In the genomic region with DNA sequence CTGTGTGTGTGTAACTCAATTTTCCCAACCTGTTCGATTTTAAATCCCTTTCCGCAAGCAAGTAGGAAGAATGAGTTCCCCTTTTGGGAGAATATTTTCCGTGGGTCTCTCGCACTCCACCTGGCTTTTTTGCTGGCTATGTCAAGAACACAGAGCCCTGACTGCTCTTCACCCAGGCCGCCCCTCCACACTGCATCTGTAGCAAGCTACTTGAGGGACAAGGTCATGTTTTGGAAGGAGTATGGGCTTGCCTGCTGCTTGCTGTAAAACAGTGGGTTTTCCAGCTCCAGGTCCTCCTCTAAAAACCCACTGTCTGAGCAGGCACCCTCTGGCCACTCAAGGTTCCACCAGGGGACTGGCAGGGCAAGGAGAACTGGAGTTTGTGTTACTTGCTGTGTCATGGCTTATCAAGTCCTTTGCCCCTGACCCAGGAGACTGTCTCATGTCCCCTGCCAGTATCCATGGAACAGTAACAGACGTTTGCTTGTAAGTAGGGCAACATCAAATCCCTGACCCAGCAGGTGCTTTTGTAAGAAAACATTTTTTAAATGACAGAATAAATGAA, we compare ENCODE assay signal across 25 cellular contexts. TPM values are rescaled to one million over a fixed set of nuclear protein-coding genes. Genes with fewer than 3 reads are reported as not detected.
A peak's percentile ranks its signal among the peaks of the same experiment; 100 is the strongest.
DNase-seq lines count a peak whose midpoint lies in the region; ATAC-seq and TF ChIP-seq lines count a peak whose summit lies in the region.
"Had no signal": no experiment of that assay in that cellular context is flagged by ENCODE, and none has a peak within 500 bp of the region (broad histone marks: within the 10 kb centered on the region; RNA-seq: fewer than 3 reads in every experiment).

No MANE protein-coding gene starts in this region.

- ATAC-seq in activated CD8-positive, alpha-beta T cell treated with anti-CD3 and anti-CD28 coated beads for 36 hours, result no peak
- no peak for ATAC-seq in activated CD8-positive, alpha-beta T cell treated with anti-CD3 and anti-CD28 coated beads, Interleukin-2, amount 10 ng/mL, durations not matched to agents 7 days and 5 days
- no peak for ATAC-seq in central memory CD8-positive, alpha-beta T cell (replicated peaks; ENCODE audit: extremely low read depth, poor library complexity, severe bottlenecking)
- ATAC-seq in omental fat pad (ENCODE audit: low FRiP score) (peak; percentile 15), GM21723 (IDR thresholded peaks at IDR 0.05; ENCODE audit: unreplicated experiment) (no peak)

- H3K9me2 ChIP-seq in Karpas-422 (replicated peaks; ENCODE audit: insufficient read depth, low read length), result no peaks in the 10 kb centered on the region

- TF ChIP-seq CTCF in activated CD8-positive, alpha-beta T cell treated with anti-CD3 and anti-CD28 coated beads for 36 hours (IDR thresholded peaks at IDR 0.05), result no peak
- TF ChIP-seq CTCF in omental fat pad (IDR thresholded peaks at IDR 0.05), result no peak

- H3K4me2 ChIP-seq in Karpas-422 (ENCODE audit: low read depth, low read length, poor library complexity, severe bottlenecking), result no peak overlapping the region
- H3K4me2 ChIP-seq: A549, PC-9 had no signal

- no peak overlapping the region for H3K4me3 Mint-ChIP-seq in activated CD8-positive, alpha-beta T cell treated with anti-CD3 and anti-CD28 coated beads for 36 hours
- H3K4me3 Mint-ChIP-seq in activated CD8-positive, alpha-beta T cell treated with anti-CD3 and anti-CD28 coated beads, Interleukin-2, amount 10 ng/mL, durations not matched to agents 7 days and 5 days, result no peak overlapping the region
- no peak overlapping the region for H3K4me3 Mint-ChIP-seq in central memory CD8-positive, alpha-beta T cell
- H3K4me3 Mint-ChIP-seq: IgD-negative memory B cell, type B pancreatic cell had no signal

- DNase-seq in activated CD8-positive, alpha-beta T cell treated with anti-CD3 and anti-CD28 coated beads for 36 hours, result no peak
- no peak for DNase-seq in activated CD8-positive, alpha-beta T cell treated with anti-CD3 and anti-CD28 coated beads, Interleukin-2, amount 10 ng/mL, durations not matched to agents 7 days and 5 days
- peak; percentile 16 for DNase-seq in Karpas-422
- DNase-seq in central memory CD8-positive, alpha-beta T cell (ENCODE audit: low spot score in 2 of 2), result no peak
- no peak for DNase-seq in omental fat pad (ENCODE audit: low spot score)
- DNase-seq in NCI-H1930 (lab: John Stamatoyannopoulos, UW), result no peak
- no peak for DNase-seq in activated CD8-positive, alpha-beta memory T cell treated with anti-CD3 and anti-CD28 coated beads, Interleukin-2, amount 50 U/mL, for 48 hours
- DNase-seq: activated naive CD4-positive, alpha-beta T cell; BE2C; DMS53; esophagus squamous epithelium; H7; NCI-H1092; NCI-H1694 treated with DMSO at 0.1 percent for 48 hours; NCI-H2171 treated with DMSO at 0.1 percent for 48 hours; NCI-H524 treated with DMSO at 0.1 percent for 48 hours; PC-9; SHP77 had no signal

- no peak overlapping the region for H3K27ac ChIP-seq in Karpas-422 (ENCODE audit: low read length)
- H3K27ac ChIP-seq: A549, ascending aorta, cardiac muscle cell, coronary artery, esophagus squamous epithelium, PC-9 had no signal

- peaks cover 59% of the 10 kb centered on the region for H3K36me3 Mint-ChIP-seq in activated CD8-positive, alpha-beta T cell treated with anti-CD3 and anti-CD28 coated beads for 36 hours (ENCODE audit: low read depth)
- H3K36me3 Mint-ChIP-seq in activated CD8-positive, alpha-beta T cell treated with anti-CD3 and anti-CD28 coated beads, Interleukin-2, amount 10 ng/mL, durations not matched to agents 7 days and 5 days (ENCODE audit: low read depth), result peaks cover 10% of the 10 kb centered on the region
- peaks cover 12% of the 10 kb centered on the region for H3K36me3 Mint-ChIP-seq in central memory CD8-positive, alpha-beta T cell (ENCODE audit: insufficient read depth)

- peaks cover 4% of the 10 kb centered on the region; the same call in 1 of the 2 replicates for H4K20me1 ChIP-seq in Karpas-422 (ENCODE audit: insufficient read depth, low read depth, low read length)

- no peaks in the 10 kb centered on the region for H3K79me2 ChIP-seq in Karpas-422 (ENCODE audit: low read length)

- no peaks in the 10 kb centered on the region for H3K36me3 ChIP-seq in Karpas-422 (ENCODE audit: insufficient read depth, low read length)
- H3K36me3 ChIP-seq: BE2C had no signal

- H3K27me3 ChIP-seq in Karpas-422 (ENCODE audit: low read length), result no peaks in the 10 kb centered on the region
- H3K27me3 ChIP-seq: ascending aorta, BE2C, cardiac muscle cell, esophagus squamous epithelium had no signal

- H3K4me3 ChIP-seq in Karpas-422 (ENCODE audit: low read length), result no peak overlapping the region
- H3K4me3 ChIP-seq: A549, ascending aorta, cardiac muscle cell, coronary artery, esophagus squamous epithelium, PC-9 had no signal

- POLR2A ChIA-PET in activated CD8-positive, alpha-beta T cell treated with anti-CD3 and anti-CD28 coated beads for 36 hours (lab: Charles Lee), result interaction anchor here (1.3 to 2.0 kb wide), 3 partner anchors 14 to 61 kb away, joined by 3 to 5 read pairs (median 4); no protein-coding TSS in a partner anchor
- POLR2A ChIA-PET in activated CD8-positive, alpha-beta T cell treated with anti-CD3 and anti-CD28 coated beads, Interleukin-2, amount 10 ng/mL, durations not matched to agents 7 days and 5 days (lab: Charles Lee), result no interaction called here

- peaks cover 10% of the 10 kb centered on the region for H3K9me3 Mint-ChIP-seq in activated CD8-positive, alpha-beta T cell treated with anti-CD3 and anti-CD28 coated beads for 36 hours
- peaks cover 3% of the 10 kb centered on the region for H3K9me3 Mint-ChIP-seq in activated CD8-positive, alpha-beta T cell treated with anti-CD3 and anti-CD28 coated beads, Interleukin-2, amount 10 ng/mL, durations not matched to agents 7 days and 5 days (ENCODE audit: insufficient read depth)
- H3K9me3 Mint-ChIP-seq in central memory CD8-positive, alpha-beta T cell, result no peaks in the 10 kb centered on the region

- no peak overlapping the region for H2AFZ ChIP-seq in Karpas-422 (ENCODE audit: low read length)
- H2AFZ ChIP-seq: PC-9 had no signal

- intact Hi-C loops in activated CD8-positive, alpha-beta T cell treated with anti-CD3 and anti-CD28 coated beads for 36 hours (cut with micrococcal nuclease), result no loop called here

- H3K27me3 Mint-ChIP-seq in activated CD8-positive, alpha-beta T cell treated with anti-CD3 and anti-CD28 coated beads for 36 hours, result no peaks in the 10 kb centered on the region
- peaks cover 12% of the 10 kb centered on the region for H3K27me3 Mint-ChIP-seq in activated CD8-positive, alpha-beta T cell treated with anti-CD3 and anti-CD28 coated beads, Interleukin-2, amount 10 ng/mL, durations not matched to agents 7 days and 5 days (ENCODE audit: low read depth)
- peaks cover 51% of the 10 kb centered on the region for H3K27me3 Mint-ChIP-seq in central memory CD8-positive, alpha-beta T cell
- H3K27me3 Mint-ChIP-seq: type B pancreatic cell had no signal

- H3K4me1 ChIP-seq in Karpas-422 (ENCODE audit: low read length), result no peaks in the 10 kb centered on the region
- H3K4me1 ChIP-seq: A549, ascending aorta, BE2C, esophagus squamous epithelium had no signal

- CTCF ChIA-PET in activated CD8-positive, alpha-beta T cell treated with anti-CD3 and anti-CD28 coated beads for 36 hours (lab: Charles Lee), result interaction anchor here (0.9 to 2.2 kb wide), 15 partner anchors 8 to 328 kb away, joined by 3 to 19 read pairs (median 4); no protein-coding TSS in a partner anchor
- CTCF ChIA-PET in activated CD8-positive, alpha-beta T cell treated with anti-CD3 and anti-CD28 coated beads, Interleukin-2, amount 10 ng/mL, durations not matched to agents 7 days and 5 days (lab: Charles Lee), result interaction anchor here (0.7 to 2.7 kb wide), 12 partner anchors 9 to 631 kb away, joined by 3 to 15 read pairs (median 6); no protein-coding TSS in a partner anchor

- H3K4me1 Mint-ChIP-seq in activated CD8-positive, alpha-beta T cell treated with anti-CD3 and anti-CD28 coated beads for 36 hours (ENCODE audit: low read depth), result peaks cover 32% of the 10 kb centered on the region
- peaks cover 7% of the 10 kb centered on the region for H3K4me1 Mint-ChIP-seq in activated CD8-positive, alpha-beta T cell treated with anti-CD3 and anti-CD28 coated beads, Interleukin-2, amount 10 ng/mL, durations not matched to agents 7 days and 5 days (ENCODE audit: low read depth)
- H3K4me1 Mint-ChIP-seq in central memory CD8-positive, alpha-beta T cell, result no peaks in the 10 kb centered on the region

- peak overlapping the region; percentile 62 for H3K27ac Mint-ChIP-seq in activated CD8-positive, alpha-beta T cell treated with anti-CD3 and anti-CD28 coated beads for 36 hours
- no peak overlapping the region for H3K27ac Mint-ChIP-seq in activated CD8-positive, alpha-beta T cell treated with anti-CD3 and anti-CD28 coated beads, Interleukin-2, amount 10 ng/mL, durations not matched to agents 7 days and 5 days
- H3K27ac Mint-ChIP-seq in central memory CD8-positive, alpha-beta T cell (ENCODE audit: low read depth), result peak overlapping the region; percentile 41
- H3K27ac Mint-ChIP-seq: type B pancreatic cell had no signal

- H3K9ac ChIP-seq in Karpas-422 (ENCODE audit: low read length), result no peak overlapping the region

- no peaks in the 10 kb centered on the region for H3K9me3 ChIP-seq in Karpas-422 (ENCODE audit: low read length)
- H3K9me3 ChIP-seq: ascending aorta, BE2C had no signal

RNA-seq across cellular contexts. Expression of a gene that starts 35.5 kb away (rescaled TPM):
- total RNA-seq in activated CD8-positive, alpha-beta T cell treated with anti-CD3 and anti-CD28 coated beads for 36 hours, result 10 to 100 TPM; 27.7 to 28.5 TPM
- total RNA-seq in activated CD8-positive, alpha-beta T cell treated with anti-CD3 and anti-CD28 coated beads, Interleukin-2, amount 10 ng/mL, durations not matched to agents 7 days and 5 days, result 10 to 100 TPM; 38.2 to 38.5 TPM
- total RNA-seq in Karpas-422 (2014; rRNA removed; shearing (Covaris generic); ENCODE audit: low replicate concordance), result 0.04 TPM in 1 of 2 replicates, not detected in the other
- 10 to 100 TPM in 1 of 4 donors, 1 to 10 TPM in 3; 2.3 to 27.6 (median 6.4) TPM for total RNA-seq in omental fat pad
